In genomic region chr6:135183532-135184440, GRCh38 we compare ENCODE assay signal across 8 cellular contexts. TPM values are rescaled to one million over a fixed set of nuclear protein-coding genes. Genes with fewer than 3 reads are reported as not detected.
DNase-seq lines count a peak whose midpoint lies in the region; ATAC-seq and TF ChIP-seq lines count a peak whose summit lies in the region.

No MANE protein-coding gene starts in this region.

- ATAC-seq in GM19351 (IDR thresholded peaks at IDR 0.05; ENCODE audit: unreplicated experiment) (peak; percentile 30), HG03520 (IDR thresholded peaks at IDR 0.05; ENCODE audit: unreplicated experiment) (peak; percentile 36)
- ATAC-seq in activated T-cell treated with anti-CD3 and anti-CD28 coated beads, Interleukin-2, amount 50 U/mL, for 4 hours: peak; percentile 41 to 43

- H3K9me3 ChIP-seq in CD4-positive, alpha-beta memory T cell (ENCODE audit: control insufficient read depth in 1 of 2, low read length in 2 of 2): no peaks in the 10 kb centered on the region
- H3K9me3 ChIP-seq in OCI-LY7 (ENCODE audit: low read length): peaks cover 7% of the 10 kb centered on the region; the same call in 1 of the 2 replicates

- peak; percentile 65 to 79 (median 71) for DNase-seq in CD4-positive, alpha-beta memory T cell
- DNase-seq in OCI-LY7 (ENCODE audit: low spot score) (peak; percentile 95), foreskin fibroblast (peak in 1 of 2 donors; percentile 54), progenitor cell of endocrine pancreas (ENCODE audit: low spot score, unreplicated experiment) (peak; percentile 18), ureter (ENCODE audit: low spot score) (no peak)
- DNase-seq in activated T-cell treated with anti-CD3 and anti-CD28 coated beads, Interleukin-2, amount 50 U/mL, for 4 hours: peak; percentile 76

- peaks cover 58% of the 10 kb centered on the region for H3K79me2 ChIP-seq in OCI-LY7 (ENCODE audit: insufficient read depth, low read depth, low read length)

- TF ChIP-seq CTCF in OCI-LY7 (conservative IDR thresholded peaks at IDR 0.05; ENCODE audit: low read length) (peak; percentile 94), foreskin fibroblast (IDR thresholded peaks at IDR 0.05; ENCODE audit: low read depth, low read length) (peak; percentile 47), progenitor cell of endocrine pancreas (IDR thresholded peaks at IDR 0.05; ENCODE audit: unreplicated experiment) (peak; percentile 57)

- H3K4me2 ChIP-seq in OCI-LY7 (ENCODE audit: low read length): peak overlapping the region; percentile 91

- H3K4me3 ChIP-seq in CD4-positive, alpha-beta memory T cell (ENCODE audit: low read length in 2 of 2): peak overlapping the region; percentile 51 to 57
- H3K4me3 ChIP-seq in OCI-LY7 (ENCODE audit: low read depth, low read length, poor library complexity, severe bottlenecking) (peak overlapping the region; percentile 97), foreskin fibroblast (ENCODE audit: low read depth in 1 of 2, low read length in 2 of 2) (peak overlapping the region; percentile 59 to 63)

- POLR2A ChIA-PET in CD4-positive, alpha-beta memory T cell (lab: Charles Lee; ENCODE audit: partially characterized antibody): interaction anchor here (0.6 to 4.3 kb wide), 11 partner anchors 11 to 930 kb away, joined by 3 to 27 read pairs (median 4); partner anchors contain the start of gene HBS1L
- POLR2A ChIA-PET in OCI-LY7 (lab: Charles Lee): interaction anchor here (0.5 to 1.8 kb wide), 17 partner anchors 22 to 1036 kb away, joined by 3 to 9 read pairs (median 4); partner anchors contain the start of gene HBS1L

- peak overlapping the region; percentile 57; the same call in 1 of the 2 replicates for H2AFZ ChIP-seq in OCI-LY7 (ENCODE audit: low read length)

- H3K4me3 Mint-ChIP-seq in CD4-positive, alpha-beta memory T cell: peak overlapping the region; percentile 87 to 96 (median 92)
- peak overlapping the region; percentile 94 for H3K4me3 Mint-ChIP-seq in activated T-cell treated with anti-CD3 and anti-CD28 coated beads, Interleukin-2, amount 50 U/mL, for 4 hours
- peak overlapping the region; percentile 76 for H3K4me3 Mint-ChIP-seq in progenitor cell of endocrine pancreas (ENCODE audit: low read depth)

- no peak overlapping the region for H3K27ac ChIP-seq in CD4-positive, alpha-beta memory T cell (ENCODE audit: low read depth, low read length)
- peak overlapping the region; percentile 84 for H3K27ac ChIP-seq in OCI-LY7 (ENCODE audit: low read depth, low read length, poor library complexity, severe bottlenecking)

- H3K27me3 Mint-ChIP-seq in CD4-positive, alpha-beta memory T cell: no peaks in the 10 kb centered on the region
- peaks cover 4% of the 10 kb centered on the region for H3K27me3 Mint-ChIP-seq in activated T-cell treated with anti-CD3 and anti-CD28 coated beads, Interleukin-2, amount 50 U/mL, for 4 hours (ENCODE audit: low read depth)
- H3K27me3 Mint-ChIP-seq in progenitor cell of endocrine pancreas: peaks cover 30% of the 10 kb centered on the region

- no peaks in the 10 kb centered on the region for H3K27me3 ChIP-seq in CD4-positive, alpha-beta memory T cell (ENCODE audit: insufficient read depth, low read length)

- H3K4me1 Mint-ChIP-seq in CD4-positive, alpha-beta memory T cell: peaks cover 8 to 28% (median 17%) of the 10 kb centered on the region in 4 donors
- peaks cover 26% of the 10 kb centered on the region for H3K4me1 Mint-ChIP-seq in activated T-cell treated with anti-CD3 and anti-CD28 coated beads, Interleukin-2, amount 50 U/mL, for 4 hours (ENCODE audit: low read depth)
- H3K4me1 Mint-ChIP-seq in progenitor cell of endocrine pancreas (ENCODE audit: low read depth): peaks cover 14% of the 10 kb centered on the region

- H3K36me3 ChIP-seq in CD4-positive, alpha-beta memory T cell (ENCODE audit: insufficient read depth, low read length): no peaks in the 10 kb centered on the region
- peaks cover 38% of the 10 kb centered on the region for H3K36me3 ChIP-seq in OCI-LY7 (ENCODE audit: insufficient read depth, low read length)

- H3K36me3 Mint-ChIP-seq in CD4-positive, alpha-beta memory T cell: peaks cover 0 to 9% of the 10 kb centered on the region in 2 donors
- peaks cover 8% of the 10 kb centered on the region for H3K36me3 Mint-ChIP-seq in activated T-cell treated with anti-CD3 and anti-CD28 coated beads, Interleukin-2, amount 50 U/mL, for 4 hours (ENCODE audit: insufficient read depth)
- no peaks in the 10 kb centered on the region for H3K36me3 Mint-ChIP-seq in progenitor cell of endocrine pancreas (ENCODE audit: insufficient read depth)

- peaks cover 12% of the 10 kb centered on the region for H3K4me1 ChIP-seq in CD4-positive, alpha-beta memory T cell (ENCODE audit: insufficient read depth, low read length)
- peaks cover 32% of the 10 kb centered on the region for H3K4me1 ChIP-seq in OCI-LY7 (ENCODE audit: insufficient read depth, low read length, poor library complexity, severe bottlenecking)

- no peaks in the 10 kb centered on the region for H3K9me3 Mint-ChIP-seq in CD4-positive, alpha-beta memory T cell
- H3K9me3 Mint-ChIP-seq in activated T-cell treated with anti-CD3 and anti-CD28 coated beads, Interleukin-2, amount 50 U/mL, for 4 hours: no peaks in the 10 kb centered on the region
- no peaks in the 10 kb centered on the region for H3K9me3 Mint-ChIP-seq in progenitor cell of endocrine pancreas (ENCODE audit: low read depth)

- CTCF ChIA-PET in CD4-positive, alpha-beta memory T cell (lab: Charles Lee; ENCODE audit: partially characterized antibody): interaction anchor here (0.7 to 5.6 kb wide), 37 partner anchors 9 to 1282 kb away, joined by 3 to 66 read pairs (median 4); partner anchors contain the start of gene HBS1L
- CTCF ChIA-PET in OCI-LY7 (lab: Charles Lee; ENCODE audit: unreplicated experiment): interaction anchor here (0.5 to 0.7 kb wide), 2 partner anchors 39 to 42 kb away, joined by 3 read pairs; no protein-coding TSS in a partner anchor

- no TSS peak for BruUV-seq in OCI-LY7 (replicated peaks; lab: Mats Ljungman, UMichigan)

- H3K27ac Mint-ChIP-seq in CD4-positive, alpha-beta memory T cell: peak overlapping the region; percentile 17 to 87 (median 57)
- no peak overlapping the region for H3K27ac Mint-ChIP-seq in progenitor cell of endocrine pancreas

- H4K20me1 ChIP-seq in OCI-LY7 (ENCODE audit: insufficient read depth, low read length): no peaks in the 10 kb centered on the region

- H3K9me2 ChIP-seq in OCI-LY7 (ENCODE audit: insufficient read depth, low read length): no peaks in the 10 kb centered on the region

- intact Hi-C loops in CD4-positive, alpha-beta memory T cell (cut with micrococcal nuclease): loop anchor here (1.0 to 2.0 kb wide), 6 partner anchors 21 to 181 kb away; partner anchors contain the start of gene HBS1L
- intact Hi-C loops in OCI-LY7 (cut with micrococcal nuclease; ENCODE audit: unreplicated experiment): loop anchor here (1.0 to 5.0 kb wide), 5 partner anchors 38 to 239 kb away; no protein-coding TSS in a partner anchor

RNA-seq across cellular contexts. Expression of gene MYB, which starts 2.7 kb away (rescaled TPM):
- 1 to 10 TPM; 3.9 to 4.7 TPM for total RNA-seq in CD4-positive, alpha-beta memory T cell
- polyA plus RNA-seq in CD4-positive, alpha-beta memory T cell: under 1 TPM; 0.31 to 0.35 TPM
- total RNA-seq in OCI-LY7 (2014; rRNA removed; shearing (Covaris generic)): 42.9 and 45.1 TPM in 2 replicates
- total RNA-seq in OCI-LY7 (2022): 20.1 and 26.1 TPM in 2 replicates
- 10 to 100 TPM in 2 of 3 donors, 1 to 10 TPM in 1; 9.5 to 15.2 (median 13.9) TPM for total RNA-seq in activated T-cell treated with anti-CD3 and anti-CD28 coated beads, Interleukin-2, amount 50 U/mL, for 4 hours
- 4.6 and 5.6 TPM in 2 replicates for total RNA-seq in progenitor cell of endocrine pancreas
- total RNA-seq in ureter: 0.89 TPM
